In the genomic region with DNA sequence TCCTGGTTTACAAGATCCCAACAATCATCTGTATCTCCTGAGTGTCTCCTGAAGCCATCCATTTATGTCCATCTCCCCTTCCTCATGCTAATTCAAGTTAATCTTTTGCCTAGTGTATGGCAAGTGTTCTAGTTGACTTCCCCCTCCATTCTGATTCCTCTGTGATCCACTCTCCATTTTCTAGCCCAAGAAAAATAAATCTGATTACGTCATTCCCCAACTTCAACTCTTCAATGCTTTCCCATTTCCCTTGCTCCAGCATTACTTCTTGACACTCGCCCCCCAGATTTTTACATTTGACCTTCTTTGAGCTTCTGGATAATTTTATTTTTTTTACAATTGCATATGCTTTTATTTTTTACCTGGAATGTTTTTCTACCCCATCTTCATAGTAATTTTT, we compare ENCODE assay signal across 11 cellular contexts.
"Had no signal": no experiment of that assay in that cellular context is flagged by ENCODE, and none has a peak within 500 bp of the region (broad histone marks: within the 10 kb centered on the region; RNA-seq: fewer than 3 reads in every experiment).

No MANE protein-coding gene starts in this region.

- H3K4me3 ChIP-seq: GM23248, GM23338, HAP-1 had no signal

- H3K9ac ChIP-seq: GM23248 had no signal

- H3K9me3 ChIP-seq: HAP-1 had no signal

- H3K36me3 ChIP-seq: HAP-1 had no signal

- H3K4me2 ChIP-seq: GM23338 had no signal

- FAIRE-seq: H1, H54 had no signal

- H3K4me1 ChIP-seq: HAP-1 had no signal

- ATAC-seq: GM23338, HCT116 had no signal

- H3K27ac ChIP-seq: GM23248 had no signal

- H2AFZ ChIP-seq: GM23248, GM23338 had no signal

- DNase-seq: GM23248, GOT3, H7, H9, HCEC 1CT, HFFc6 had no signal
